In genomic region chrX:105850100-105850499, GRCh38 we compare ENCODE assay signal across 3 cellular contexts. TPM values are rescaled to one million over a fixed set of nuclear protein-coding genes. Genes with fewer than 3 reads are reported as not detected.
"Had no signal": no experiment of that assay in that cellular context is flagged by ENCODE, and none has a peak within 500 bp of the region (broad histone marks: within the 10 kb centered on the region; RNA-seq: fewer than 3 reads in every experiment).

No MANE protein-coding gene starts in this region.

RNA-seq across cellular contexts. Expression of gene NRK, which starts 27.8 kb away (rescaled TPM):
- total RNA-seq: LHCN-M2, M059J, NCI-H460 had no signal
